ENCODE assay signal across 23 cellular contexts in the genomic region with DNA sequence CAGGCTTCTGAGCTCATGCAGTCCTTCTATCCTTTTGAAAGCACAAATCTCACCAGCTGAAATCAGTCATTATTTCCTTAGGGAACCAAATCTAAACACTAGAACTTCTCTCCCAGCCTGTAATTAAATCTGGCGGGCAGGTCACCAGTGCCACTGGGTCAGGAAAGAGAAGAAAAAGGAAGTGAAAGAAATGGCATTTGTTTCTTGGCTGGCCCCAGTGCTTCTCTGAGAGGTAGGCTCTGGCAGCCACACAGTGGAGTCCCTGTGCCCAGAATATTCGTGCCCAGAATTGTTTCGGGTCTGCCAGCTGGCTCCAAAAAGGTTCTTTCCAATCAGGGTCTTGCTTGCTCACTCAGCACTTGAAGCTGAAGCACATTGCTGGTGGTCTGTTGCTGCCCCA.
DNase-seq lines count a peak whose midpoint lies in the region; ATAC-seq and TF ChIP-seq lines count a peak whose summit lies in the region.
"Had no signal": no experiment of that assay in that cellular context is flagged by ENCODE, and none has a peak within 500 bp of the region (broad histone marks: within the 10 kb centered on the region; RNA-seq: fewer than 3 reads in every experiment).

No MANE protein-coding gene starts in this region.

- H3K4me3 ChIP-seq in IMR-90 (ENCODE audit: insufficient read depth, low read depth, low read length): no peak overlapping the region
- no peak overlapping the region for H3K4me3 ChIP-seq in suprapubic skin
- H3K4me3 ChIP-seq: cardiac muscle cell, Peyer's patch, psoas muscle, SJSA1, smooth muscle cell, transverse colon had no signal

- no TSS peak for BruUV-seq in IMR-90 (replicated peaks; lab: Mats Ljungman, UMichigan)

- intact Hi-C loops in IMR-90 (cut with micrococcal nuclease): no loop called here

- no peak for TF ChIP-seq EP300 in suprapubic skin (IDR thresholded peaks at IDR 0.05)

- 0 out of 2 replicates have a peak overlapping the region, but pooled peaks have one; percentile 29 for H3K14ac ChIP-seq in IMR-90 (replicated peaks; ENCODE audit: low read depth, low read length)

- no peak overlapping the region for H3K18ac ChIP-seq in IMR-90 (ENCODE audit: low read depth, low read length)

- H3K9me3 ChIP-seq in IMR-90 (ENCODE audit: control insufficient read depth, insufficient read depth, low read length) (no peaks in the 10 kb centered on the region), suprapubic skin (no peaks in the 10 kb centered on the region)
- H3K9me3 ChIP-seq: Peyer's patch, psoas muscle, SJSA1, transverse colon had no signal

- peaks cover 0 to 6% of the 10 kb centered on the region in 2 experiments; a peak in 1 of 4 replicates for H3K79me1 ChIP-seq in IMR-90 (ENCODE audit: low read depth in 1 of 2, low read length in 2 of 2)

- H3K36me3 ChIP-seq in IMR-90 (ENCODE audit: control insufficient read depth, insufficient read depth, low read length) (no peaks in the 10 kb centered on the region), suprapubic skin (no peaks in the 10 kb centered on the region)
- H3K36me3 ChIP-seq: cardiac muscle cell, Peyer's patch, SJSA1, transverse colon had no signal

- dilution Hi-C loops in IMR-90 (cut with HindIII; ENCODE audit: low sequenced_read_pairs, unreplicated experiment): no loop called here

- no peak overlapping the region for H2BK15ac ChIP-seq in IMR-90 (ENCODE audit: low read depth, low read length)

- in situ Hi-C loops in IMR-90 (cut with MboI; ENCODE audit: low sequenced_read_pairs): loop anchor here (25.0 kb wide), 1 partner anchor 331 kb away; the partner anchor contains the start of gene KLHL9

- no peaks in the 10 kb centered on the region for H4K20me1 ChIP-seq in IMR-90 (ENCODE audit: insufficient read depth, low read length)

- no peak for ATAC-seq in IMR-90 (ENCODE audit: low read depth)
- no peak for ATAC-seq in HG03354 (IDR thresholded peaks at IDR 0.05; ENCODE audit: poor library complexity, severe bottlenecking, unreplicated experiment)
- ATAC-seq: left colon, psoas muscle, T-helper 17 cell had no signal

- 80% methylated on average over 1 of the region's 3 CpGs; no CpG with 5 or more reads in 1 of the 2 experiments for WGBS in IMR-90 (ENCODE audit: extremely low coverage in 2 of 2, insufficient read length in 1 of 2), 2 experiments
- WGBS in suprapubic skin: 33% methylated on average over 3 of the region's 3 CpGs

- no peak overlapping the region for H2BK20ac ChIP-seq in IMR-90 (ENCODE audit: low read depth, low read length)

- no peak overlapping the region for H3K27ac ChIP-seq in IMR-90 (ENCODE audit: insufficient read depth, low read length)
- no peak overlapping the region for H3K27ac ChIP-seq in suprapubic skin
- H3K27ac ChIP-seq: cardiac muscle cell, Peyer's patch, psoas muscle, SJSA1, transverse colon, VCaP had no signal

- no peak overlapping the region for H3K4me2 ChIP-seq in IMR-90 (ENCODE audit: low read depth, low read length)
- H3K4me2 ChIP-seq: smooth muscle cell had no signal

- POLR2A ChIA-PET in IMR-90 (lab: Charles Lee; ENCODE audit: unreplicated experiment): no interaction called here

- no peak overlapping the region for H2AK5ac ChIP-seq in IMR-90 (ENCODE audit: low read depth, low read length)

- no peak for TF ChIP-seq CTCF in IMR-90 (conservative IDR thresholded peaks at IDR 0.05; ENCODE audit: low read depth, low read length)
- no peak for TF ChIP-seq CTCF in suprapubic skin (IDR thresholded peaks at IDR 0.05)

- H3K9me1 ChIP-seq in IMR-90 (ENCODE audit: insufficient read depth, low read length): peaks cover 3% of the 10 kb centered on the region; the same call in 1 of the 2 replicates

- H3K4me1 ChIP-seq in IMR-90 (ENCODE audit: control insufficient read depth, insufficient read depth, low read length) (peaks cover 9% of the 10 kb centered on the region), suprapubic skin (no peaks in the 10 kb centered on the region)
- H3K4me1 ChIP-seq: Peyer's patch, psoas muscle, SJSA1, transverse colon had no signal

- CTCF ChIA-PET in IMR-90 (lab: Yijun Ruan, JAX): interaction anchor here (0.9 kb wide), 1 partner anchor 8 kb away, joined by 3 read pairs; no protein-coding TSS in a partner anchor

- DNase-seq in IMR-90 (no peak), RPMI8226 (peak; percentile 77), fibroblast of gingiva (ENCODE audit: low read depth) (peak; percentile 26), putamen (ENCODE audit: low spot score) (peak; percentile 53), D341Med (ENCODE audit: low spot score) (no peak), suprapubic skin (ENCODE audit: low spot score in 2 of 2) (no peak)
- DNase-seq: activated CD4-positive, alpha-beta memory T cell treated with anti-CD3 and anti-CD28 coated beads for 36 hours; activated gamma-delta T cell; DND-41; left colon; NCI-H1694 treated with DMSO at 0.1 percent for 48 hours; NCI-H2227 treated with DMSO at 0.1 percent for 48 hours; Peyer's patch; psoas muscle; stimulated activated CD4-positive, alpha-beta T cell treated with anti-CD3 and anti-CD28 coated beads, Interleukin-2, amount 100 ng/mL, for 48 hours; stimulated activated naive CD4-positive, alpha-beta T cell treated with Interleukin-2 at 50 U/mL for 16 hours; T-helper 17 cell; transverse colon had no signal

- H2BK5ac ChIP-seq in IMR-90 (ENCODE audit: low read depth, low read length, poor library complexity, severe bottlenecking): no peak overlapping the region

- H2AFZ ChIP-seq in IMR-90 (replicated peaks; ENCODE audit: low read length, poor library complexity): peak overlapping the region; percentile 34

- H4K91ac ChIP-seq in IMR-90 (ENCODE audit: insufficient read depth, low read depth, low read length): no peak overlapping the region

- H3K56ac ChIP-seq in IMR-90 (ENCODE audit: extremely low read depth, insufficient read depth, low read length): no peak overlapping the region

- no peak overlapping the region for H4K8ac ChIP-seq in IMR-90 (ENCODE audit: low read depth in 2 of 2, low read length in 2 of 2)

- H2AK9ac ChIP-seq in IMR-90 (replicated peaks; ENCODE audit: low read depth, low read length, poor library complexity): no peak overlapping the region

- no peak overlapping the region for H2BK120ac ChIP-seq in IMR-90 (ENCODE audit: low read depth, low read length)

- no peak overlapping the region for H3K9ac ChIP-seq in IMR-90 (ENCODE audit: low read depth, low read length)

- no peak overlapping the region for H3K23ac ChIP-seq in IMR-90 (ENCODE audit: low read depth, low read length)

- H3K4ac ChIP-seq in IMR-90 (ENCODE audit: low read depth, low read length): no peak overlapping the region

- no peak for TF ChIP-seq POLR2A in IMR-90 (IDR thresholded peaks at IDR 0.05; ENCODE audit: low read depth, low read length)
- no peak for TF ChIP-seq POLR2A in suprapubic skin (IDR thresholded peaks at IDR 0.05)

- no peaks in the 10 kb centered on the region for H3K27me3 ChIP-seq in IMR-90 (ENCODE audit: control insufficient read depth, insufficient read depth, low read length)
- H3K27me3 ChIP-seq in suprapubic skin: no peaks in the 10 kb centered on the region
- H3K27me3 ChIP-seq: cardiac muscle cell, Peyer's patch, SJSA1, transverse colon had no signal

- H4K5ac ChIP-seq in IMR-90 (ENCODE audit: low read depth, low read length): no peak overlapping the region; the same call in 1 of the 2 replicates

- no peak for TF ChIP-seq RAD21 in IMR-90 (IDR thresholded peaks at IDR 0.05; ENCODE audit: low read length)

TF ChIP-seq in IMR-90, 13 proteins besides CTCF, POLR2A, EP300 and RAD21:
- no peak for TF ChIP-seq NFE2L2 (IDR thresholded peaks at IDR 0.05; ENCODE audit: low read depth, low read length)
- no peak for TF ChIP-seq MXI1 (IDR thresholded peaks at IDR 0.05; ENCODE audit: borderline replicate concordance, low read depth, low read length)
- no peak for TF ChIP-seq CEBPB (IDR thresholded peaks at IDR 0.05; ENCODE audit: low read depth, low read length)
- TF ChIP-seq RCOR1 (IDR thresholded peaks at IDR 0.05; ENCODE audit: insufficient replicate concordance, low read length): no peak
- TF ChIP-seq, protein P1, sequence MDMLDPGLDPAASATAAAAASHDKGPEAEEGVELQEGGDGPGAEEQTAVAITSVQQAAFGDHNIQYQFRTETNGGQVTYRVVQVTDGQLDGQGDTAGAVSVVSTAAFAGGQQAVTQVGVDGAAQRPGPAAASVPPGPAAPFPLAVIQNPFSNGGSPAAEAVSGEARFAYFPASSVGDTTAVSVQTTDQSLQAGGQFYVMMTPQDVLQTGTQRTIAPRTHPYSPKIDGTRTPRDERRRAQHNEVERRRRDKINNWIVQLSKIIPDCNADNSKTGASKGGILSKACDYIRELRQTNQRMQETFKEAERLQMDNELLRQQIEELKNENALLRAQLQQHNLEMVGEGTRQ (IDR thresholded peaks at IDR 0.05; ENCODE audit: low read depth, low read length): no peak
- TF ChIP-seq MAFK (IDR thresholded peaks at IDR 0.05; ENCODE audit: low read depth, low read length): no peak
- TF ChIP-seq BHLHE40 (IDR thresholded peaks at IDR 0.05; ENCODE audit: low read depth, low read length): no peak
- TF ChIP-seq FOS (IDR thresholded peaks at IDR 0.05; ENCODE audit: low read depth, low read length): no peak
- TF ChIP-seq CHD1 (IDR thresholded peaks at IDR 0.05; ENCODE audit: low read depth, low read length): no peak
- TF ChIP-seq MAZ (IDR thresholded peaks at IDR 0.05; ENCODE audit: borderline replicate concordance, low read depth, low read length): no peak
- TF ChIP-seq SMC3 (IDR thresholded peaks at IDR 0.05; ENCODE audit: low read depth, low read length): no peak
- TF ChIP-seq, protein P2, sequence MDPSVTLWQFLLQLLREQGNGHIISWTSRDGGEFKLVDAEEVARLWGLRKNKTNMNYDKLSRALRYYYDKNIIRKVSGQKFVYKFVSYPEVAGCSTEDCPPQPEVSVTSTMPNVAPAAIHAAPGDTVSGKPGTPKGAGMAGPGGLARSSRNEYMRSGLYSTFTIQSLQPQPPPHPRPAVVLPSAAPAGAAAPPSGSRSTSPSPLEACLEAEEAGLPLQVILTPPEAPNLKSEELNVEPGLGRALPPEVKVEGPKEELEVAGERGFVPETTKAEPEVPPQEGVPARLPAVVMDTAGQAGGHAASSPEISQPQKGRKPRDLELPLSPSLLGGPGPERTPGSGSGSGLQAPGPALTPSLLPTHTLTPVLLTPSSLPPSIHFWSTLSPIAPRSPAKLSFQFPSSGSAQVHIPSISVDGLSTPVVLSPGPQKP (IDR thresholded peaks at IDR 0.05; ENCODE audit: borderline replicate concordance, low read depth, low read length): no peak
- no peak for TF ChIP-seq RFX5 (IDR thresholded peaks at IDR 0.05; ENCODE audit: low read depth, low read length)

Comparison
In these comparisons a context has a peak if more than half of its experiments do, and no peak if none do; other contexts are left out.
1. DNase-seq: peak in RPMI8226 (single experiment), fibroblast of gingiva (single experiment) and putamen (single experiment); none in IMR-90 (single experiment), D341Med (single experiment) and suprapubic skin (0 of 2).